22 cellular contexts compared by ENCODE assay signal in genomic region chr1:48208652-48209051, GRCh38. TPM values are rescaled to one million over a fixed set of nuclear protein-coding genes. Genes with fewer than 3 reads are reported as not detected.
DNase-seq lines count a peak whose midpoint lies in the region; FAIRE-seq and TF ChIP-seq lines count a peak whose summit lies in the region.
"Had no signal": no experiment of that assay in that cellular context is flagged by ENCODE, and none has a peak within 500 bp of the region (broad histone marks: within the 10 kb centered on the region; RNA-seq: fewer than 3 reads in every experiment).

No MANE protein-coding gene starts in this region.

- no peak overlapping the region for H2AFZ ChIP-seq in H1 (ENCODE audit: low read length)
- H2AFZ ChIP-seq: GM23248 had no signal

- no peak for TF ChIP-seq EP300 in H1 (IDR thresholded peaks at IDR 0.05; ENCODE audit: borderline replicate concordance in 1 of 2, low read depth in 2 of 2, low read length in 2 of 2)

- H2BK20ac ChIP-seq in H1 (ENCODE audit: low read length), result no peak overlapping the region

- H2BK120ac ChIP-seq in H1 (replicated peaks; ENCODE audit: low read depth, low read length) (peak overlapping the region; percentile 94), mesendoderm (ENCODE audit: low read depth, low read length) (peak overlapping the region; percentile 49)

- CTCF ChIA-PET in H1 (lab: Charles Lee; ENCODE audit: partially characterized antibody), result interaction anchor here (0.6 to 3.5 kb wide), 6 partner anchors 8 to 203 kb away, joined by 3 to 24 read pairs (median 8); no protein-coding TSS in a partner anchor

- H3K23ac ChIP-seq in H1 (ENCODE audit: insufficient read length), result no peak overlapping the region
- H3K23ac ChIP-seq in mesendoderm (ENCODE audit: low read length), result no peak overlapping the region

- H3K27me3 ChIP-seq in HUES6 (ENCODE audit: control insufficient read depth, insufficient read depth, low read length) (peaks cover 2% of the 10 kb centered on the region; the same call in 1 of the 2 replicates), H1 (replicated peaks in 1 of 4; ENCODE audit: control insufficient read depth in 3 of 4, extremely low read depth in 1 of 4, insufficient read depth in 3 of 4, low read length in 3 of 4) (no peaks in the 10 kb centered on the region; a peak in 1 of 7 replicates), mesendoderm (ENCODE audit: insufficient read depth, low read length, poor library complexity) (no peaks in the 10 kb centered on the region)
- H3K27me3 ChIP-seq: BE2C had no signal

- FAIRE-seq in H1 (lab: Jason Lieb, UNC) (no peak), H54 (lab: Jason Lieb, UNC) (no peak)
- FAIRE-seq: A204.1, G401.6, GM12892, GM18507, HepG2 had no signal

- TF ChIP-seq POLR2A in H1 (IDR thresholded peaks at IDR 0.05; ENCODE audit: control extremely low read depth in 1 of 2, low read depth in 2 of 2, low read length in 2 of 2), result no peak
- no peak for TF ChIP-seq POLR2A in H54 (IDR thresholded peaks at IDR 0.05; ENCODE audit: low read depth, low read length)

- 93% methylated on average over 4 of the region's 4 CpGs; no CpG with 5 or more reads in 1 of the 2 experiments for WGBS in H1 (ENCODE audit: extremely low coverage in 1 of 2, insufficient coverage in 1 of 2, insufficient read length in 1 of 2, insufficient replicate concordance in 2 of 2, low coverage in 1 of 2, low lambda C conversion rate in 2 of 2, missing lambda C conversion rate in 1 of 2), 2 experiments
- no CpG with 5 or more reads among the region's 4 CpGs for WGBS in mesendoderm (ENCODE audit: extremely low coverage, insufficient coverage, low lambda C conversion rate)

- no peak for TF ChIP-seq CTCF in H1 (IDR thresholded peaks at IDR 0.05; ENCODE audit: control extremely low read depth in 1 of 3, insufficient read depth in 1 of 3, low read depth in 1 of 3, low read length in 3 of 3)
- TF ChIP-seq CTCF in GM10266 (IDR thresholded peaks at IDR 0.05; ENCODE audit: control insufficient read depth, insufficient read depth, low read depth, missing control alignments), result no peak

- no peaks in the 10 kb centered on the region for H3K79me1 ChIP-seq in H1 (ENCODE audit: low read depth, low read length)
- H3K79me1 ChIP-seq in mesendoderm (ENCODE audit: low read length), result no peaks in the 10 kb centered on the region

- H2BK15ac ChIP-seq in H1 (ENCODE audit: low read length) (0 out of 2 replicates have a peak overlapping the region, but pooled peaks have one; percentile 88), mesendoderm (replicated peaks; ENCODE audit: low read depth) (no peak overlapping the region)

- H3K4me1 ChIP-seq in HUES6 (ENCODE audit: control insufficient read depth, insufficient read depth, low read length) (peaks cover 25% of the 10 kb centered on the region), H1 (replicated peaks in 1 of 4; ENCODE audit: control insufficient read depth in 3 of 4, insufficient read depth in 4 of 4, low read length in 3 of 4) (peaks cover 0 to 10% (median 6%) of the 10 kb centered on the region in 4 experiments; a peak in 4 of 7 replicates), mesendoderm (ENCODE audit: control insufficient read depth, low read depth, low read length) (peaks cover 12% of the 10 kb centered on the region)
- H3K4me1 ChIP-seq: BE2C, HAP-1 had no signal

- peak overlapping the region; percentile 99 for H4K91ac ChIP-seq in H1 (replicated peaks; ENCODE audit: insufficient read length, low read length)

- H3K56ac ChIP-seq in H1 (replicated peaks; ENCODE audit: insufficient read length, low read depth, low read length), result no peak overlapping the region
- peak overlapping the region; percentile 94 for H3K56ac ChIP-seq in mesendoderm (ENCODE audit: low read length)

- H4K8ac ChIP-seq in H1 (ENCODE audit: extremely low read depth, insufficient read depth, low read length) (no peak overlapping the region; the same call in 1 of the 2 replicates), mesendoderm (ENCODE audit: low read depth, low read length) (peak overlapping the region; percentile 78)

- peak overlapping the region; percentile 86; the same call in 1 of the 2 replicates for H2AK5ac ChIP-seq in H1 (ENCODE audit: low read depth, low read length)
- peak overlapping the region; percentile 96 for H2AK5ac ChIP-seq in mesendoderm (ENCODE audit: low read length)

- H3K79me2 ChIP-seq in H1 (ENCODE audit: control insufficient read depth in 1 of 2, insufficient read depth in 2 of 2, low read length in 2 of 2), result no peaks in the 10 kb centered on the region
- no peaks in the 10 kb centered on the region for H3K79me2 ChIP-seq in mesendoderm (ENCODE audit: control insufficient read depth, insufficient read depth, low read length)

- peak overlapping the region; percentile 32 for H4K5ac ChIP-seq in H1 (ENCODE audit: insufficient read length, low read depth, low read length)
- H4K5ac ChIP-seq in mesendoderm (ENCODE audit: low read length), result peak overlapping the region; percentile 71

- H3K4me3 ChIP-seq in HUES6 (ENCODE audit: low read depth, low read length), result no peak overlapping the region; the same call in 1 of the 2 replicates
- no peak overlapping the region for H3K4me3 ChIP-seq in H1 (ENCODE audit: extremely low read depth in 1 of 4, insufficient read depth in 2 of 4, low read depth in 3 of 4, low read length in 4 of 4)
- no peak overlapping the region for H3K4me3 ChIP-seq in mesendoderm (ENCODE audit: low read length)
- H3K4me3 ChIP-seq: GM23248, HAP-1 had no signal

- H3K36me3 ChIP-seq in HUES6 (ENCODE audit: control insufficient read depth, insufficient read depth, low read length) (peaks cover 9% of the 10 kb centered on the region; the same call in 1 of the 2 replicates), H1 (ENCODE audit: control insufficient read depth in 2 of 4, insufficient read depth in 4 of 4, low read length in 3 of 4) (no peaks in the 10 kb centered on the region), mesendoderm (ENCODE audit: control insufficient read depth, insufficient read depth, low read length) (no peaks in the 10 kb centered on the region)
- H3K36me3 ChIP-seq: BE2C, HAP-1 had no signal

- H3K9ac ChIP-seq in HUES6 (ENCODE audit: low read length), result peak overlapping the region; percentile 90
- no peak overlapping the region; a peak in 1 of 7 replicates for H3K9ac ChIP-seq in H1 (replicated peaks in 1 of 4; ENCODE audit: extremely low read depth in 1 of 4, low read depth in 3 of 4, low read length in 3 of 4)
- peak overlapping the region; percentile 82 for H3K9ac ChIP-seq in mesendoderm (ENCODE audit: low read length)
- H3K9ac ChIP-seq: GM23248 had no signal

- POLR2A ChIA-PET in H1 (lab: Charles Lee; ENCODE audit: partially characterized antibody), result no interaction called here

- peak overlapping the region; percentile 44 for H3K4ac ChIP-seq in H1 (replicated peaks; ENCODE audit: insufficient read length, low read depth, low read length)
- peak overlapping the region; percentile 65 for H3K4ac ChIP-seq in mesendoderm (ENCODE audit: low read depth, low read length)

- no peak for TF ChIP-seq RAD21 in H1 (IDR thresholded peaks at IDR 0.05 in 1 of 2, conservative IDR thresholded peaks at IDR 0.05 in 1 of 2; ENCODE audit: low read depth in 2 of 2, low read length in 2 of 2)

- H3K27ac ChIP-seq in HUES6 (ENCODE audit: low read depth, low read length), result peak overlapping the region; percentile 93
- H3K27ac ChIP-seq in H1 (ENCODE audit: low read depth, low read length), result 0 out of 2 replicates have a peak overlapping the region, but pooled peaks have one; percentile 35
- peak overlapping the region; percentile 97 for H3K27ac ChIP-seq in mesendoderm (ENCODE audit: low read depth, low read length)
- H3K27ac ChIP-seq: GM23248 had no signal

- 0 out of 2 replicates have a peak overlapping the region, but pooled peaks have one; percentile 68 for H2BK12ac ChIP-seq in H1 (ENCODE audit: low read depth, low read length)

- H2BK5ac ChIP-seq in H1 (ENCODE audit: low read depth, low read length), result peak overlapping the region; percentile 85; the same call in 1 of the 2 replicates
- H2BK5ac ChIP-seq in mesendoderm (ENCODE audit: low read length), result peak overlapping the region; percentile 96

- H3K9me3 ChIP-seq in HUES6 (ENCODE audit: control insufficient read depth, insufficient read depth, low read depth, low read length) (no peaks in the 10 kb centered on the region), H1 (ENCODE audit: insufficient read depth in 2 of 2, low read depth in 1 of 2, low read length in 1 of 2) (no peaks in the 10 kb centered on the region)
- H3K9me3 ChIP-seq: BE2C, HAP-1 had no signal

- H3K23me2 ChIP-seq in H1 (ENCODE audit: low read depth, low read length), result 0 out of 2 replicates have a peak, but pooled peaks cover 2% of the 10 kb centered on the region

- DNase-seq in H1 (ENCODE audit: low read depth in 1 of 2, low spot score in 2 of 2) (peak in 1 of 2 experiments; percentile 45), mesendoderm (peak; percentile 34), GM10266 (ENCODE audit: extremely low spot score) (no peak), H54 (ENCODE audit: insufficient read length, low spot score) (no peak), HCEC 1CT (no peak)
- DNase-seq: ACHN; BE2C; C1 segment of cervical spinal cord; CD4-positive, CD25-positive, alpha-beta regulatory T cell; CD8-positive, alpha-beta memory T cell; COR-L47; DMS 273 treated with DMSO at 0.1 percent for 48 hours; GM23248; KBM-7 had no signal

- H3K4me2 ChIP-seq in H1 (ENCODE audit: insufficient read depth in 1 of 2, low read depth in 2 of 2, low read length in 2 of 2) (no peak overlapping the region; a peak in 2 of 4 replicates), mesendoderm (ENCODE audit: low read length) (no peak overlapping the region)

- H4K20me1 ChIP-seq in H1 (replicated peaks in 1 of 2; ENCODE audit: control insufficient read depth in 1 of 2, insufficient read depth in 2 of 2, low read length in 2 of 2), result no peaks in the 10 kb centered on the region

- H3K14ac ChIP-seq in H1 (ENCODE audit: insufficient read length), result no peak overlapping the region

- H3K18ac ChIP-seq in H1 (ENCODE audit: extremely low read depth, low read length), result peak overlapping the region; percentile 98
- H3K18ac ChIP-seq in mesendoderm (ENCODE audit: low read length), result peak overlapping the region; percentile 29

TF ChIP-seq in H1, 55 proteins besides CTCF, POLR2A, EP300 and RAD21 (continues in another document):
- TF ChIP-seq SIX5 (IDR thresholded peaks at IDR 0.05; ENCODE audit: low read depth, low read length), result no peak
- TF ChIP-seq SAP30 (IDR thresholded peaks at IDR 0.05; ENCODE audit: insufficient read depth, insufficient replicate concordance, low read length), result no peak

RNA-seq across cellular contexts. Expression of gene SLC5A9, which starts 13.9 kb away (rescaled TPM):
- total RNA-seq in H1 (2021; fragmentation: NEBNext Ultra II Directional; extraction: Animal tissue kit (Norgen Biotek cat#: 25700)), result not detected in 2 replicates
- polyA plus RNA-seq in H1 (2011; rRNA removed), result 0.03 and 0.05 TPM in 2 replicates
- 0.13 TPM for polyA plus RNA-seq in H1 (2011; cell fraction: cytosol; rRNA removed)
- polyA plus RNA-seq in H1 (2011; cell fraction: nucleus; rRNA removed), result 0.74 TPM
- 0.13 to 0.39 TPM (median 0.25 TPM) in 4 replicates for polyA plus RNA-seq in H1 (2012, experiment 1 of 2)
- polyA plus RNA-seq in H1 (2012, experiment 2 of 2), result not detected
- polyA plus RNA-seq in H1 (2013, experiment 1 of 2), result 0.14 TPM
- 0.07 TPM for polyA plus RNA-seq in H1 (2013, experiment 2 of 2)
- polyA minus RNA-seq in H1 (2011; rRNA and poly(A)+ RNA removed), result 0.25 TPM in 1 of 2 replicates, not detected in the other
- polyA minus RNA-seq in H1 (2011; cell fraction: cytosol; rRNA and poly(A)+ RNA removed), result not detected
- polyA minus RNA-seq in H1 (2011; cell fraction: nucleus; rRNA and poly(A)+ RNA removed), result not detected
- 1.2 TPM for polyA plus RNA-seq in mesendoderm (2013, experiment 1 of 2)
- 1.0 TPM for polyA plus RNA-seq in mesendoderm (2013, experiment 2 of 2)
- total RNA-seq: CD4-positive, CD25-positive, alpha-beta regulatory T cell; CD8-positive, alpha-beta memory T cell; GM23248 had no signal
- polyA plus RNA-seq: CD4-positive, CD25-positive, alpha-beta regulatory T cell; CD8-positive, alpha-beta memory T cell; GM23248; IgD-negative memory B cell had no signal

Comparison
In these comparisons a context has a peak if more than half of its experiments do, and no peak if none do; other contexts are left out.
1. H3K27ac ChIP-seq: peak in every context shown above with its lines; median percentile 97 in mesendoderm; 93 in HUES6; 35 in H1.
2. H3K9ac ChIP-seq: peak in HUES6 (single experiment) and mesendoderm (single experiment); none in H1 (0 of 4).